In genomic region chr11:32204751-32205150, GRCh38 we compare ENCODE assay signal across 24 cellular contexts.
"Had no signal": no experiment of that assay in that cellular context is flagged by ENCODE, and none has a peak within 500 bp of the region (broad histone marks: within the 10 kb centered on the region; RNA-seq: fewer than 3 reads in every experiment).

No MANE protein-coding gene starts in this region.

- DNase-seq: natural killer cell; occipital lobe; ovary; posterior cingulate gyrus; psoas muscle; right cardiac atrium; right lobe of liver; sigmoid colon; small intestine; stimulated activated CD4-positive, alpha-beta T cell treated with anti-CD3 and anti-CD28 coated beads, Interleukin-15, amount 100 ng/mL, for 24 hours; stimulated activated CD4-positive, alpha-beta T cell treated with anti-CD3 and anti-CD28 coated beads, Interleukin-2, amount 100 ng/mL, for 24 hours; stimulated activated CD4-positive, alpha-beta T cell treated with anti-CD3 and anti-CD28 coated beads, Interleukin-2, amount 100 ng/mL, for 48 hours; stimulated activated CD4-positive, alpha-beta T cell treated with anti-CD3 and anti-CD28 coated beads, Interleukin-4, amount 100 ng/mL, for 24 hours; stimulated activated naive B cell treated with anti-CD40 and anti-IgM and Interleukin-4, amounts not matched to agents 10 μg/mL and 1 μg/mL and 100 μg/mL, for 72 hours; stimulated activated naive CD4-positive, alpha-beta T cell treated with Interleukin-2 at 50 U/mL for 16 hours; stomach; thyroid gland; transverse colon; upper lobe of right lung; uterus had no signal

- ATAC-seq: natural killer cell; psoas muscle; right cardiac atrium; right lobe of liver; stimulated activated effector memory CD8-positive, alpha-beta T cell treated with anti-CD3 and anti-CD28 coated beads, Interleukin-12 subunit alpha, Interleukin-12 subunit beta, amount 100 ng/mL, for 72 hours; stimulated activated naive B cell treated with anti-CD40 and anti-IgM and Interleukin-4, amounts not matched to agents 10 μg/mL and 1 μg/mL and 100 μg/mL, for 72 hours; upper lobe of right lung had no signal

- H3K4me3 ChIP-seq: neural progenitor cell, ovary, psoas muscle, right lobe of liver, sigmoid colon, stomach, thoracic aorta, thyroid gland, transverse colon, upper lobe of right lung, uterus had no signal

- H3K79me2 ChIP-seq: parathyroid adenoma had no signal

- H3K9ac ChIP-seq: neural progenitor cell, parathyroid adenoma had no signal

- FAIRE-seq: small intestine had no signal

- H3K9me3 ChIP-seq: ovary, psoas muscle, right lobe of liver, sigmoid colon, stomach, thoracic aorta, thyroid gland, transverse colon, upper lobe of right lung, uterus had no signal

- H3K36me3 ChIP-seq: neural progenitor cell, ovary, right lobe of liver, sigmoid colon, stomach, thoracic aorta, thyroid gland, transverse colon, upper lobe of right lung, uterus had no signal

- H3K27me3 ChIP-seq: neural progenitor cell, ovary, right lobe of liver, sigmoid colon, thyroid gland, transverse colon, upper lobe of right lung, uterus had no signal

- H3K27ac ChIP-seq: neural progenitor cell, ovary, parathyroid adenoma, psoas muscle, right lobe of liver, sigmoid colon, stomach, thoracic aorta, thyroid gland, transverse colon, upper lobe of right lung, uterus had no signal

- H2AFZ ChIP-seq: neural progenitor cell, parathyroid adenoma had no signal

- H3K4me2 ChIP-seq: neural progenitor cell had no signal

- H3K4me1 ChIP-seq: neural progenitor cell, parathyroid adenoma, psoas muscle, right lobe of liver, sigmoid colon, stomach, thyroid gland, transverse colon, upper lobe of right lung, uterus had no signal
